In genomic region chr12:80988986-80989385, GRCh38 we compare ENCODE assay signal across 19 cellular contexts. TPM values are rescaled to one million over a fixed set of nuclear protein-coding genes. Genes with fewer than 3 reads are reported as not detected.
DNase-seq lines count a peak whose midpoint lies in the region; ATAC-seq and TF ChIP-seq lines count a peak whose summit lies in the region.
"Had no signal": no experiment of that assay in that cellular context is flagged by ENCODE, and none has a peak within 500 bp of the region (broad histone marks: within the 10 kb centered on the region; RNA-seq: fewer than 3 reads in every experiment).

No MANE protein-coding gene starts in this region.

- H3K9me3 ChIP-seq in Peyer's patch (no peaks in the 10 kb centered on the region), mucosa of descending colon (no peaks in the 10 kb centered on the region), stomach (no peaks in the 10 kb centered on the region)

- TF ChIP-seq CTCF in Peyer's patch (IDR thresholded peaks at IDR 0.05) (no peak), cardiac fibroblast (IDR thresholded peaks at IDR 0.05; ENCODE audit: low read depth, low read length) (no peak), mucosa of descending colon (IDR thresholded peaks at IDR 0.05) (no peak), stomach (IDR thresholded peaks at IDR 0.05) (no peak), dorsolateral prefrontal cortex (IDR thresholded peaks at IDR 0.05 in 54 of 56, conservative IDR thresholded peaks at IDR 0.05 in 2 of 56; ENCODE audit: low read depth in 1 of 56, partially characterized antibody in 56 of 56) (no peak)

- intact Hi-C loops in mucosa of descending colon (cut with DNase I, micrococcal nuclease) (no loop called here), stomach (cut with DNase I; ENCODE audit: low total_unique reads) (no loop called here), dorsolateral prefrontal cortex (cut with DNase I) (no loop called here)

- no peak for TF ChIP-seq EP300 in stomach (IDR thresholded peaks at IDR 0.05)

- WGBS in stomach, 5 donors = 32 to 36% (median 35%) methylated on average over 3 of the region's 3 CpGs

- H3K4me3 ChIP-seq in Peyer's patch (no peak overlapping the region), cardiac fibroblast (replicated peaks in 1 of 2; ENCODE audit: low read depth in 2 of 2, low read length in 2 of 2) (no peak overlapping the region), mucosa of descending colon (no peak overlapping the region), stomach (no peak overlapping the region), dorsolateral prefrontal cortex (no peak overlapping the region)

- H3K4me1 ChIP-seq in Peyer's patch (no peaks in the 10 kb centered on the region), mucosa of descending colon (ENCODE audit: low read depth) (no peaks in the 10 kb centered on the region), stomach (peaks cover 0 to 5% (median 0%) of the 10 kb centered on the region in 4 donors)

- peak overlapping the region in 1 of 4 donors; percentile 21 for H3K27ac ChIP-seq in Peyer's patch
- no peak overlapping the region for H3K27ac ChIP-seq in stomach
- no peak overlapping the region for H3K27ac ChIP-seq in dorsolateral prefrontal cortex

- DNase-seq in Peyer's patch (peak in 2 of 3 donors; percentile 45 to 66), cardiac fibroblast (ENCODE audit: low read depth in 2 of 2) (peak; percentile 1 to 4), mucosa of descending colon (peak in 1 of 3 donors; percentile 48), stomach (peak; percentile 70), T-helper 9 cell (no peak), dorsolateral prefrontal cortex (no peak)
- DNase-seq in stimulated activated CD4-positive, alpha-beta T cell treated with anti-CD3 and anti-CD28 coated beads, Interleukin-4, amount 100 ng/mL, for 1 hour = no peak
- DNase-seq: CD4-positive, alpha-beta memory T cell; DMS79 treated with DMSO at 0.1 percent for 48 hours; GDM1; H9; MM.1S; NCI-H1105 treated with DMSO at 0.1 percent for 48 hours; NCI-H187; NCI-H446 treated with DMSO at 0.1 percent for 48 hours; NCI-H82; Right ventricle myocardium superior had no signal

- ATAC-seq in mucosa of descending colon = peak; percentile 88
- ATAC-seq: Panc1 had no signal

- no peaks in the 10 kb centered on the region for H3K36me3 ChIP-seq in Peyer's patch
- H3K36me3 ChIP-seq in mucosa of descending colon (ENCODE audit: low read depth) = no peaks in the 10 kb centered on the region
- H3K36me3 ChIP-seq in stomach = no peaks in the 10 kb centered on the region

- H3K27me3 ChIP-seq in Peyer's patch = no peaks in the 10 kb centered on the region
- peaks cover 0 to under 1% (median 0%) of the 10 kb centered on the region in 3 donors for H3K27me3 ChIP-seq in stomach
- H3K27me3 ChIP-seq in dorsolateral prefrontal cortex = no peaks in the 10 kb centered on the region

- TF ChIP-seq POLR2A in Peyer's patch (IDR thresholded peaks at IDR 0.05) = no peak
- TF ChIP-seq POLR2A in stomach (IDR thresholded peaks at IDR 0.05) = no peak

RNA-seq across cellular contexts. Expression of gene LIN7A, which starts 51.3 kb away (rescaled TPM):
- 10 to 100 TPM in 3 of 4 donors, 1 to 10 TPM in 1; 5.0 to 28.2 (median 20.7) TPM for total RNA-seq in Peyer's patch
- total RNA-seq in mucosa of descending colon = 1 to 10 TPM in 2 of 3 donors, under 1 TPM in 1; 0.36 to 4.1 (median 3.1) TPM
- 100 to 1,000 TPM in 1 of 5 donors, 10 to 100 TPM in 2, 1 to 10 TPM in 1, under 1 TPM in 1; 0.45 to 163 (median 15.6) TPM for total RNA-seq in stomach
- 1 to 10 TPM; 1.6 to 2.4 (median 2.1) TPM for polyA plus RNA-seq in stomach
- total RNA-seq in dorsolateral prefrontal cortex = 10 to 100 TPM in 119 of 120 experiments, 1 to 10 TPM in 1; 9.9 to 65.4 (median 38.1) TPM
- total RNA-seq: B cell; CD4-positive, alpha-beta memory T cell had no signal
- polyA plus RNA-seq: CD4-positive, alpha-beta memory T cell had no signal

Comparison
In these comparisons a context has a peak if more than half of its experiments do, and no peak if none do; other contexts are left out.
1. DNase-seq: peak in Peyer's patch (2 of 3), cardiac fibroblast (2 of 2) and stomach (single experiment); none in stimulated activated CD4-positive, alpha-beta T cell treated with anti-CD3 and anti-CD28 coated beads, Interleukin-4, amount 100 ng/mL, for 1 hour (single experiment), T-helper 9 cell (single experiment) and dorsolateral prefrontal cortex (0 of 10).